ENCODE assay signal across 1 cellular context in genomic region chr2:106143495-106144215, GRCh38.
TF ChIP-seq lines count a peak whose summit lies in the region.

No MANE protein-coding gene starts in this region.

TF ChIP-seq in HepG2, 621 proteins besides CTCF, POLR2A, EP300 and RAD21:
- TF ChIP-seq ZKSCAN1 (IDR thresholded peaks at IDR 0.05; ENCODE audit: low read length) (no peak), RBM22 (optimal IDR thresholded peaks at IDR 0.05; ENCODE audit: low read length) (peak; percentile 28)
